ENCODE assay signal across 1 cellular context in genomic region chr6:34791164-34791841, GRCh38.
TF ChIP-seq lines count a peak whose summit lies in the region.

No MANE protein-coding gene starts in this region.

TF ChIP-seq in HepG2, 621 proteins besides CTCF, POLR2A, EP300 and RAD21 (continued from another document and continues in another):
- TF ChIP-seq HINFP (CRISPR knock-in tag; IDR thresholded peaks at IDR 0.05; ENCODE audit: low read depth) (no peak), RFX3 (CRISPR knock-in tag; IDR thresholded peaks at IDR 0.05) (no peak), ZBTB2 (CRISPR knock-in tag; IDR thresholded peaks at IDR 0.05; ENCODE audit: low read depth) (no peak), MAZ (IDR thresholded peaks at IDR 0.05; ENCODE audit: borderline replicate concordance, low read depth, low read length) (no peak), MAZ (CRISPR knock-in tag; IDR thresholded peaks at IDR 0.05; ENCODE audit: low read depth) (no peak), ZSCAN5A (CRISPR knock-in tag; IDR thresholded peaks at IDR 0.05; ENCODE audit: borderline replicate concordance) (peak; percentile 75; the same call in 1 of the 2 replicates), DNMT1 (CRISPR knock-in tag; IDR thresholded peaks at IDR 0.05) (no peak), NCOA1 (CRISPR knock-in tag; IDR thresholded peaks at IDR 0.05) (no peak), NONO (IDR thresholded peaks at IDR 0.05) (no peak), NONO (CRISPR knock-in tag; conservative IDR thresholded peaks at IDR 0.05) (no peak), NFKB2 (CRISPR knock-in tag; IDR thresholded peaks at IDR 0.05; ENCODE audit: borderline replicate concordance) (no peak), BCL3 (CRISPR knock-in tag; IDR thresholded peaks at IDR 0.05) (no peak), KLF6 (CRISPR knock-in tag; IDR thresholded peaks at IDR 0.05) (no peak), ZNF7 (CRISPR knock-in tag; IDR thresholded peaks at IDR 0.05) (no peak), RCOR2 (CRISPR knock-in tag; IDR thresholded peaks at IDR 0.05) (peak; percentile 46; the same call in 1 of the 2 replicates), PAF1 (CRISPR knock-in tag; IDR thresholded peaks at IDR 0.05) (no peak), NAIF1 (CRISPR knock-in tag; IDR thresholded peaks at IDR 0.05; ENCODE audit: borderline replicate concordance) (no peak), CHCHD3 (CRISPR knock-in tag; IDR thresholded peaks at IDR 0.05) (no peak), ZNF749 (CRISPR knock-in tag; IDR thresholded peaks at IDR 0.05; ENCODE audit: borderline replicate concordance) (no peak), FIP1L1 (IDR thresholded peaks at IDR 0.05; ENCODE audit: borderline replicate concordance, insufficient read depth, low read depth, low read length) (no peak), THAP7 (CRISPR knock-in tag; IDR thresholded peaks at IDR 0.05) (0 out of 2 replicates have a peak, but pooled peaks have one; percentile 72), ZNF337 (CRISPR knock-in tag; IDR thresholded peaks at IDR 0.05; ENCODE audit: borderline replicate concordance, low read depth) (peak; percentile 64; the same call in 1 of the 2 replicates), SOX5 (CRISPR knock-in tag; IDR thresholded peaks at IDR 0.05; ENCODE audit: borderline replicate concordance) (peak; percentile 67), IRX3 (CRISPR knock-in tag; IDR thresholded peaks at IDR 0.05; ENCODE audit: borderline replicate concordance, low read depth) (peak; percentile 66; the same call in 1 of the 2 replicates), ZNF280D (CRISPR knock-in tag; IDR thresholded peaks at IDR 0.05) (0 out of 2 replicates have a peak, but pooled peaks have one; percentile 7), HDAC6 (IDR thresholded peaks at IDR 0.05; ENCODE audit: low read depth, low read length) (no peak), FOSL1 (CRISPR knock-in tag; IDR thresholded peaks at IDR 0.05; ENCODE audit: borderline replicate concordance) (no peak), PHF20 (CRISPR knock-in tag; IDR thresholded peaks at IDR 0.05) (peak; percentile 51), ZNF34 (CRISPR knock-in tag; IDR thresholded peaks at IDR 0.05; ENCODE audit: borderline replicate concordance) (no peak), ZSCAN12 (CRISPR knock-in tag; IDR thresholded peaks at IDR 0.05) (no peak), CREBL2 (CRISPR knock-in tag; IDR thresholded peaks at IDR 0.05; ENCODE audit: borderline replicate concordance) (no peak), SUZ12 (IDR thresholded peaks at IDR 0.05; ENCODE audit: low read depth, low read length) (no peak), TERF1 (CRISPR knock-in tag; IDR thresholded peaks at IDR 0.05) (no peak), MXD4 (CRISPR knock-in tag; IDR thresholded peaks at IDR 0.05) (no peak), ZBTB3 (CRISPR knock-in tag; IDR thresholded peaks at IDR 0.05; ENCODE audit: borderline replicate concordance, low read depth) (no peak), HNRNPL (IDR thresholded peaks at IDR 0.05; ENCODE audit: low read depth, low read length) (no peak), E2F2 (CRISPR knock-in tag; IDR thresholded peaks at IDR 0.05; ENCODE audit: borderline replicate concordance) (no peak), RNF219 (CRISPR knock-in tag; IDR thresholded peaks at IDR 0.05) (no peak), EHMT2 (IDR thresholded peaks at IDR 0.05; ENCODE audit: borderline replicate concordance, low read depth, low read length) (no peak), ZNF646 (CRISPR knock-in tag; IDR thresholded peaks at IDR 0.05) (no peak), ZNF839 (CRISPR knock-in tag; IDR thresholded peaks at IDR 0.05; ENCODE audit: borderline replicate concordance) (no peak)
